Comparison of ENCODE assay signal across 1 cellular context in genomic region chr14:86946446-86946845, GRCh38.
TF ChIP-seq lines count a peak whose summit lies in the region.

No MANE protein-coding gene starts in this region.

TF ChIP-seq in GM23338, 12 proteins besides CTCF, POLR2A, EP300 and RAD21 (continued from another document):
- TF ChIP-seq, protein P1, sequence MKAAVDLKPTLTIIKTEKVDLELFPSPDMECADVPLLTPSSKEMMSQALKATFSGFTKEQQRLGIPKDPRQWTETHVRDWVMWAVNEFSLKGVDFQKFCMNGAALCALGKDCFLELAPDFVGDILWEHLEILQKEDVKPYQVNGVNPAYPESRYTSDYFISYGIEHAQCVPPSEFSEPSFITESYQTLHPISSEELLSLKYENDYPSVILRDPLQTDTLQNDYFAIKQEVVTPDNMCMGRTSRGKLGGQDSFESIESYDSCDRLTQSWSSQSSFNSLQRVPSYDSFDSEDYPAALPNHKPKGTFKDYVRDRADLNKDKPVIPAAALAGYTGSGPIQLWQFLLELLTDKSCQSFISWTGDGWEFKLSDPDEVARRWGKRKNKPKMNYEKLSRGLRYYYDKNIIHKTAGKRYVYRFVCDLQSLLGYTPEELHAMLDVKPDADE (IDR thresholded peaks at IDR 0.05), result no peak
- TF ChIP-seq ZNF114 (CRISPR knock-in tag; IDR thresholded peaks at IDR 0.05), result no peak
- TF ChIP-seq CREB1 (CRISPR knock-in tag; IDR thresholded peaks at IDR 0.05; ENCODE audit: low read depth), result no peak
- TF ChIP-seq STAT1 (IDR thresholded peaks at IDR 0.05; ENCODE audit: unreplicated experiment), result no peak
- TF ChIP-seq REST (IDR thresholded peaks at IDR 0.05; ENCODE audit: unreplicated experiment), result no peak
- TF ChIP-seq EZH2 (IDR thresholded peaks at IDR 0.05; ENCODE audit: low read depth, unreplicated experiment), result no peak
- TF ChIP-seq POLR2AphosphoS5 (IDR thresholded peaks at IDR 0.05; ENCODE audit: low read depth), result no peak
- no peak for TF ChIP-seq EZH2phosphoT487 (IDR thresholded peaks at IDR 0.05; ENCODE audit: unreplicated experiment)
- no peak for TF ChIP-seq ZNF462 (CRISPR knock-in tag; IDR thresholded peaks at IDR 0.05)
- no peak for TF ChIP-seq NANOG (IDR thresholded peaks at IDR 0.05; ENCODE audit: borderline replicate concordance)
